ENCODE assay signal across 1 cellular context in genomic region chr2:61750624-61751023, GRCh38.
TF ChIP-seq lines count a peak whose summit lies in the region.

No MANE protein-coding gene starts in this region.

TF ChIP-seq in SK-N-SH treated with all-trans-retinoic acid at 6 μM for 48 hours, 23 proteins besides CTCF, POLR2A, EP300 and RAD21 (continued from another document):
- TF ChIP-seq, protein P1, sequence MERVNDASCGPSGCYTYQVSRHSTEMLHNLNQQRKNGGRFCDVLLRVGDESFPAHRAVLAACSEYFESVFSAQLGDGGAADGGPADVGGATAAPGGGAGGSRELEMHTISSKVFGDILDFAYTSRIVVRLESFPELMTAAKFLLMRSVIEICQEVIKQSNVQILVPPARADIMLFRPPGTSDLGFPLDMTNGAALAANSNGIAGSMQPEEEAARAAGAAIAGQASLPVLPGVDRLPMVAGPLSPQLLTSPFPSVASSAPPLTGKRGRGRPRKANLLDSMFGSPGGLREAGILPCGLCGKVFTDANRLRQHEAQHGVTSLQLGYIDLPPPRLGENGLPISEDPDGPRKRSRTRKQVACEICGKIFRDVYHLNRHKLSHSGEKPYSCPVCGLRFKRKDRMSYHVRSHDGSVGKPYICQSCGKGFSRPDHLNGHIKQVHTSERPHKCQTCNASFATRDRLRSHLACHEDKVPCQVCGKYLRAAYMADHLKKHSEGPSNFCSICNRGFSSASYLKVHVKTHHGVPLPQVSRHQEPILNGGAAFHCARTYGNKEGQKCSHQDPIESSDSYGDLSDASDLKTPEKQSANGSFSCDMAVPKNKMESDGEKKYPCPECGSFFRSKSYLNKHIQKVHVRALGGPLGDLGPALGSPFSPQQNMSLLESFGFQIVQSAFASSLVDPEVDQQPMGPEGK (CRISPR knock-in tag; IDR thresholded peaks at IDR 0.05; ENCODE audit: borderline replicate concordance): no peak
- TF ChIP-seq CSDC2 (CRISPR knock-in tag; IDR thresholded peaks at IDR 0.05): no peak
- TF ChIP-seq ZC3H10 (CRISPR knock-in tag; IDR thresholded peaks at IDR 0.05): no peak
